12 cellular contexts compared by ENCODE assay signal in genomic region chr6:137370871-137371633, GRCh38.
DNase-seq lines count a peak whose midpoint lies in the region; ATAC-seq, FAIRE-seq and TF ChIP-seq lines count a peak whose summit lies in the region.
"Had no signal": no experiment of that assay in that cellular context is flagged by ENCODE, and none has a peak within 500 bp of the region (broad histone marks: within the 10 kb centered on the region; RNA-seq: fewer than 3 reads in every experiment).

No MANE protein-coding gene starts in this region.

- TF ChIP-seq EP300 in K562 (IDR thresholded peaks at IDR 0.05; ENCODE audit: low read length): no peak

- peak; percentile 69 for ATAC-seq in GM18909 (IDR thresholded peaks at IDR 0.05; ENCODE audit: poor library complexity, unreplicated experiment)
- ATAC-seq in HG03159 (IDR thresholded peaks at IDR 0.05; ENCODE audit: unreplicated experiment): peak; percentile 92
- peak; percentile 77 for ATAC-seq in K562
- ATAC-seq in HG03460 (IDR thresholded peaks at IDR 0.05; ENCODE audit: unreplicated experiment): no peak
- ATAC-seq: activated CD8-positive, alpha-beta T cell treated with anti-CD3 and anti-CD28 coated beads, Interleukin-2, amount 10 ng/mL, durations not matched to agents 7 days and 5 days; left cardiac atrium had no signal

- H3K9me3 ChIP-seq in BE2C (no peaks in the 10 kb centered on the region), K562 (replicated peaks; ENCODE audit: control insufficient read depth, insufficient read depth, low read depth, low read length) (no peaks in the 10 kb centered on the region)
- H3K9me3 ChIP-seq: upper lobe of left lung had no signal

- no peak for TF ChIP-seq POLR2A in K562 (conservative IDR thresholded peaks at IDR 0.05)
- no peak for TF ChIP-seq POLR2A in lower leg skin (IDR thresholded peaks at IDR 0.05)

- CTCF ChIA-PET in K562 (lab: Yijun Ruan, JAX; ENCODE audit: low intra/inter-chr PET ratio): no interaction called here

- peak in 1 of 2 experiments; percentile 17; a peak in 1 of 4 replicates for TF ChIP-seq RAD21 in K562 (CRISPR knock-in tag; conservative IDR thresholded peaks at IDR 0.05 in 1 of 2, IDR thresholded peaks at IDR 0.05 in 1 of 2)

- FAIRE-seq in K562 (lab: Jason Lieb, UNC) (peak; percentile 15), D721Med (lab: Jason Lieb, UNC) (no peak)

- no peak overlapping the region for H3K9ac ChIP-seq in K562 (ENCODE audit: insufficient read depth in 1 of 2, low read depth in 2 of 2, low read length in 2 of 2)

- no TSS peak for BruUV-seq in K562 (replicated peaks; lab: Mats Ljungman, UMichigan)

- H2AFZ ChIP-seq in K562 (ENCODE audit: low read depth, low read length): no peak overlapping the region

- H3K36me3 ChIP-seq in BE2C: no peaks in the 10 kb centered on the region
- no peaks in the 10 kb centered on the region for H3K36me3 ChIP-seq in K562 (ENCODE audit: control insufficient read depth, insufficient read depth, low read length)
- H3K36me3 ChIP-seq: upper lobe of left lung had no signal

- no peak overlapping the region for H3K4me3 ChIP-seq in BE2C (ENCODE audit: low read depth, low read length)
- no peak overlapping the region for H3K4me3 ChIP-seq in K562
- no peak overlapping the region for H3K4me3 ChIP-seq in lower leg skin (ENCODE audit: low read depth, poor library complexity, severe bottlenecking)
- H3K4me3 ChIP-seq: upper lobe of left lung had no signal

- H3K9me1 ChIP-seq in K562 (ENCODE audit: control insufficient read depth, insufficient read depth, low read length): no peaks in the 10 kb centered on the region

- POLR2A ChIA-PET in K562 (lab: Yijun Ruan, JAX): interaction anchor here (0.6 kb wide), 1 partner anchor 52 kb away, joined by 3 read pairs; no protein-coding TSS in a partner anchor

- H4K20me1 ChIP-seq in K562 (replicated peaks; ENCODE audit: control insufficient read depth, insufficient read depth, low read length): no peaks in the 10 kb centered on the region

- H3K27me3 ChIP-seq in BE2C (no peaks in the 10 kb centered on the region), K562 (ENCODE audit: control insufficient read depth in 2 of 2, insufficient read depth in 2 of 2, low read length in 2 of 2) (peaks cover 0 to 2% of the 10 kb centered on the region in 2 experiments; a peak in 1 of 5 replicates)
- H3K27me3 ChIP-seq: upper lobe of left lung had no signal

- H3K79me2 ChIP-seq in K562 (ENCODE audit: control insufficient read depth, insufficient read depth, low read length): no peaks in the 10 kb centered on the region

- H3K4me1 ChIP-seq in BE2C (peaks cover 7% of the 10 kb centered on the region; the same call in 1 of the 2 replicates), K562 (replicated peaks in 1 of 2; ENCODE audit: control insufficient read depth in 2 of 2, insufficient read depth in 2 of 2, low read length in 2 of 2) (no peaks in the 10 kb centered on the region)
- H3K4me1 ChIP-seq: upper lobe of left lung had no signal

- no peak overlapping the region for H3K4me2 ChIP-seq in K562 (ENCODE audit: insufficient read depth, low read length)

- no peak overlapping the region for H3K27ac ChIP-seq in K562 (ENCODE audit: extremely low read depth, low read depth, low read length)
- H3K27ac ChIP-seq: upper lobe of left lung had no signal

- in situ Hi-C loops in K562 (cut with MboI): no loop called here

- TF ChIP-seq CTCF in BE2C (IDR thresholded peaks at IDR 0.05; ENCODE audit: low read depth, low read length): peak; percentile 25; the same call in 1 of the 2 replicates
- TF ChIP-seq CTCF in K562 (IDR thresholded peaks at IDR 0.05 in 2 of 3, conservative IDR thresholded peaks at IDR 0.05 in 1 of 3; ENCODE audit: insufficient read depth in 2 of 3, low read depth in 1 of 3, low read length in 3 of 3): peak in 2 of 3 experiments; percentile 39 to 46; a peak in 3 of 6 replicates
- no peak for TF ChIP-seq CTCF in lower leg skin (IDR thresholded peaks at IDR 0.05)
- TF ChIP-seq CTCF in D721Med (IDR thresholded peaks at IDR 0.05; ENCODE audit: insufficient read depth, missing control alignments): no peak

- WGBS in K562 (ENCODE audit: insufficient coverage, low coverage, missing lambda C conversion rate): 10% methylated on average over 2 of the region's 2 CpGs
- 77% methylated on average over 2 of the region's 2 CpGs for WGBS in lower leg skin, 2 donors

- no peak for DNase-seq in BE2C
- peak in 1 of 4 experiments; percentile 42 for DNase-seq in K562 (ENCODE audit: extremely low read depth in 1 of 4, low spot score in 3 of 4)
- DNase-seq in lower leg skin (ENCODE audit: low spot score in 2 of 2): no peak
- DNase-seq in D721Med (ENCODE audit: insufficient read length, low spot score): no peak
- DNase-seq in pons (ENCODE audit: low spot score): no peak
- DNase-seq: activated CD8-positive, alpha-beta T cell treated with anti-CD3 and anti-CD28 coated beads, Interleukin-2, amount 10 ng/mL, durations not matched to agents 7 days and 5 days; left cardiac atrium; NCI-H2227 treated with DMSO at 0.1 percent for 48 hours; upper lobe of left lung had no signal

- intact Hi-C loops in K562 (cut with micrococcal nuclease) (no loop called here), lower leg skin (cut with DNase I; ENCODE audit: low total_unique reads) (no loop called here)

TF ChIP-seq in K562, 482 proteins besides CTCF, POLR2A, EP300 and RAD21 (continues in another document):
- no peak for TF ChIP-seq NBN (IDR thresholded peaks at IDR 0.05; ENCODE audit: low read depth)
- no peak for TF ChIP-seq NR1H2 (CRISPR knock-in tag; IDR thresholded peaks at IDR 0.05)
- no peak for TF ChIP-seq PBX2 (CRISPR knock-in tag; IDR thresholded peaks at IDR 0.05; ENCODE audit: low read depth)
- peak; percentile 67 for TF ChIP-seq PBX2 (tag; conservative IDR thresholded peaks at IDR 0.05; ENCODE audit: low read depth)
- TF ChIP-seq EHMT2 (IDR thresholded peaks at IDR 0.05): no peak
- TF ChIP-seq SUPT5H (IDR thresholded peaks at IDR 0.05): no peak
- no peak for TF ChIP-seq GTF2E2 (tag; IDR thresholded peaks at IDR 0.05)
- peak; percentile 90 for TF ChIP-seq ZNF668 (CRISPR knock-in tag; IDR thresholded peaks at IDR 0.05)
- no peak for TF ChIP-seq SMAD2 (IDR thresholded peaks at IDR 0.05; ENCODE audit: low read depth, low read length)
- TF ChIP-seq TGIF2 (CRISPR knock-in tag; IDR thresholded peaks at IDR 0.05): no peak
- no peak for TF ChIP-seq CHD4 (IDR thresholded peaks at IDR 0.05; ENCODE audit: insufficient read depth, insufficient replicate concordance, low read depth, low read length, poor library complexity, severe bottlenecking)
- peak; percentile 82 for TF ChIP-seq ERF (CRISPR knock-in tag; IDR thresholded peaks at IDR 0.05)
- TF ChIP-seq ZNF75A (CRISPR knock-in tag; IDR thresholded peaks at IDR 0.05): no peak
- TF ChIP-seq HINFP (tag; conservative IDR thresholded peaks at IDR 0.05; ENCODE audit: low read depth): peak; percentile 66; the same call in 1 of the 2 replicates

Comparison
In these comparisons a context has a peak if more than half of its experiments do, and no peak if none do; other contexts are left out.
1. CTCF ChIP-seq: peak in BE2C (single experiment) and K562 (2 of 3); none in lower leg skin (0 of 3) and D721Med (single experiment).